20 cellular contexts compared by ENCODE assay signal in the genomic region with DNA sequence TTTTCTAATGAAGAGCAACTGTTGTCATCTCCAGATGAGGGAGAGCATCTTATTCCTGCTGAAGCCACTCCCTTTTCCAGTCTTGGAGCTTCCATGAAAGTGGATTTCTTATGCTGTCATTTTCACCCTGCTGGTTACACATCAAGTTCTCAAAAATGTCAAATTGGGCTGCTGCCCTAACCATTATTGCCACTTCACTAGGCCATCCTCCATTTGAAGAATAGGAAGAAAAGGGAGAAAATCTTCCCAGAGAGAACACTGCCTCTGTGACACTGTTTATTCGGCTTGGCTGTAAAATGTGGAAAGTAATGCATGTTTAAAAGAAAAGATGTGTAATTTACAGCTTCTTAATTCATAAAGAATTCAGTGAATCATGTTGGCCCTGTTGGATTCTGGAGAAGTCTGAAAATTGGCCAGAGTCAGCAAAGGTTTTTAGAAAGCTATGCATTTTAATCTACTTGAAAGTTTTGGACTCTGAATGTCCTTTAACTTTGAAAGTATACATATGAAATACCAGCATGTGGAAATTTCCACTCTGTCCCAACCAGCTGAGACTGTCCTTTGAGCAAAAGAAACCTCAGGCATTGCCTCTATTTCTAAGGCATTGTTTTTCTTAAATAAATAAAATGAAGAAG.
DNase-seq lines count a peak whose midpoint lies in the region; ATAC-seq and TF ChIP-seq lines count a peak whose summit lies in the region.
"Had no signal": no experiment of that assay in that cellular context is flagged by ENCODE, and none has a peak within 500 bp of the region (broad histone marks: within the 10 kb centered on the region; RNA-seq: fewer than 3 reads in every experiment).

No MANE protein-coding gene starts in this region.

- no peak overlapping the region for H3K4me3 Mint-ChIP-seq in neural progenitor cell
- H3K4me3 Mint-ChIP-seq: CD8-positive, alpha-beta memory T cell; effector memory CD8-positive, alpha-beta T cell; naive thymus-derived CD8-positive, alpha-beta T cell had no signal

- ATAC-seq in activated CD4-positive, CD25-positive, alpha-beta regulatory T cell treated with anti-CD3 and anti-CD28 coated beads, Interleukin-2, amount 50 U/mL, for 24 hours: no peak
- ATAC-seq: effector memory CD8-positive, alpha-beta T cell; naive thymus-derived CD8-positive, alpha-beta T cell had no signal

- no peak overlapping the region for H3K27ac Mint-ChIP-seq in neural progenitor cell
- H3K27ac Mint-ChIP-seq: CD8-positive, alpha-beta memory T cell; naive thymus-derived CD8-positive, alpha-beta T cell; progenitor cell of endocrine pancreas had no signal

- no peak overlapping the region for H3K9ac ChIP-seq in neural progenitor cell

- DNase-seq in AG10803 (ENCODE audit: low read depth) (peak; percentile 76), M059J (ENCODE audit: low read depth) (peak; percentile 18), dedifferentiated amniotic fluid mesenchymal stem cell (ENCODE audit: extremely low spot score) (peak; percentile 47), neural progenitor cell (ENCODE audit: low spot score) (no peak), WERI-Rb-1 (no peak), NCI-H446 treated with DMSO at 0.1 percent for 48 hours (lab: John Stamatoyannopoulos, UW) (no peak)
- no peak for DNase-seq in activated T-cell treated with anti-CD3 and anti-CD28 coated beads, Interleukin-2, amount 50 U/mL, for 48 hours
- DNase-seq: activated CD4-positive, alpha-beta T cell treated with anti-CD3 and anti-CD28 coated beads, Interleukin-2, amount 50 U/mL, for 1 hour; activated CD8-positive, alpha-beta memory T cell treated with anti-CD3 and anti-CD28 coated beads, Interleukin-2, amount 50 U/mL, for 4 hours; activated gamma-delta T cell treated with Interleukin-2 at 50 U/mL for 16 hours; amygdala; CD8-positive, alpha-beta memory T cell; DMS53; effector memory CD8-positive, alpha-beta T cell; KBM-7; kidney; naive thymus-derived CD8-positive, alpha-beta T cell; NCI-H446 had no signal

- H3F3A ChIP-seq in neural progenitor cell (ENCODE audit: low read depth): peaks cover 51% of the 10 kb centered on the region

- H2AFZ ChIP-seq in neural progenitor cell (replicated peaks): no peak overlapping the region

- TF ChIP-seq CTCF in AG10803 (conservative IDR thresholded peaks at IDR 0.05; ENCODE audit: low read length) (no peak), neural progenitor cell (IDR thresholded peaks at IDR 0.05) (no peak), WERI-Rb-1 (IDR thresholded peaks at IDR 0.05; ENCODE audit: low read depth, low read length) (no peak)

- peaks cover 14% of the 10 kb centered on the region for H3K79me2 ChIP-seq in neural progenitor cell (ENCODE audit: low read depth)

- peak overlapping the region; percentile 48 for H3K4me2 ChIP-seq in neural progenitor cell

- H3K4me3 ChIP-seq in AG10803 (ENCODE audit: low read length): no peak overlapping the region
- no peak overlapping the region for H3K4me3 ChIP-seq in neural progenitor cell
- H3K4me3 ChIP-seq in WERI-Rb-1 (ENCODE audit: low read depth, low read length): no peak overlapping the region

- H3K9me3 ChIP-seq in neural progenitor cell (ENCODE audit: low read depth): no peaks in the 10 kb centered on the region
- no peaks in the 10 kb centered on the region for H3K9me3 ChIP-seq in WERI-Rb-1 (ENCODE audit: severe bottlenecking)

- peaks cover 10% of the 10 kb centered on the region for H3K27me3 Mint-ChIP-seq in neural progenitor cell (ENCODE audit: insufficient read depth, low read depth)
- H3K27me3 Mint-ChIP-seq: effector memory CD8-positive, alpha-beta T cell had no signal

- peaks cover 65% of the 10 kb centered on the region for H3K4me1 Mint-ChIP-seq in neural progenitor cell

- H3K27me3 ChIP-seq in neural progenitor cell (no peaks in the 10 kb centered on the region), WERI-Rb-1 (ENCODE audit: insufficient read depth, low read depth, severe bottlenecking) (no peaks in the 10 kb centered on the region)

- peak overlapping the region; percentile 75 for H3K27ac ChIP-seq in neural progenitor cell
- H3K27ac ChIP-seq in WERI-Rb-1: no peak overlapping the region

- H3K36me3 Mint-ChIP-seq in neural progenitor cell: peaks cover 26% of the 10 kb centered on the region
- H3K36me3 Mint-ChIP-seq: naive thymus-derived CD8-positive, alpha-beta T cell had no signal

- no peaks in the 10 kb centered on the region for H3K9me3 Mint-ChIP-seq in neural progenitor cell
- H3K9me3 Mint-ChIP-seq: CD8-positive, alpha-beta memory T cell; effector memory CD8-positive, alpha-beta T cell; naive thymus-derived CD8-positive, alpha-beta T cell had no signal

- H3K36me3 ChIP-seq in neural progenitor cell: no peaks in the 10 kb centered on the region
- H3K36me3 ChIP-seq in WERI-Rb-1: no peaks in the 10 kb centered on the region

- H3K4me1 ChIP-seq in neural progenitor cell: peaks cover 62% of the 10 kb centered on the region

- H4K20me1 ChIP-seq in neural progenitor cell (ENCODE audit: low read depth): peaks cover 10% of the 10 kb centered on the region

Comparison
In these comparisons a context has a peak if more than half of its experiments do, and no peak if none do; other contexts are left out.
1. DNase-seq: peak in AG10803 (single experiment), M059J (single experiment) and dedifferentiated amniotic fluid mesenchymal stem cell (single experiment); none in neural progenitor cell (single experiment), activated T-cell treated with anti-CD3 and anti-CD28 coated beads, Interleukin-2, amount 50 U/mL, for 48 hours (0 of 2), WERI-Rb-1 (single experiment) and NCI-H446 treated with DMSO at 0.1 percent for 48 hours (single experiment).